8 cellular contexts compared by ENCODE assay signal in genomic region chr5:140357731-140358093, GRCh38. TPM values are rescaled to one million over a fixed set of nuclear protein-coding genes. Genes with fewer than 3 reads are reported as not detected.
A peak's percentile ranks its signal among the peaks of the same experiment; 100 is the strongest.
DNase-seq lines count a peak whose midpoint lies in the region; ATAC-seq and TF ChIP-seq lines count a peak whose summit lies in the region.

No MANE protein-coding gene starts in this region.

- ATAC-seq in GM18907 (IDR thresholded peaks at IDR 0.05; ENCODE audit: unreplicated experiment) (peak; percentile 96), HG03135 (IDR thresholded peaks at IDR 0.05; ENCODE audit: unreplicated experiment) (peak; percentile 93)

- H3K9me3 ChIP-seq in breast epithelium = no peaks in the 10 kb centered on the region

- DNase-seq in AG09319 (ENCODE audit: extremely low read depth, low read depth) (peak; percentile 61), NCI-H2171 treated with DMSO at 0.1 percent for 48 hours (lab: John Stamatoyannopoulos, UW) (peak; percentile 74), breast epithelium (ENCODE audit: low spot score in 2 of 2) (peak; percentile 82 to 84), kidney epithelial cell (ENCODE audit: low read depth) (peak; percentile 43)
- DNase-seq in stimulated activated CD4-positive, alpha-beta T cell treated with anti-CD3 and anti-CD28 coated beads, Interleukin-1b, Interleukin-23, amount 100 ng/mL, for 24 hours (ENCODE audit: low read depth in 4 of 4, low spot score in 1 of 4) = peak in 3 of 4 experiments; percentile 44 to 67 (median 50)

- H3K4me1 ChIP-seq in breast epithelium = no peaks in the 10 kb centered on the region

- H3K27ac ChIP-seq in breast epithelium = no peak overlapping the region

- peak; percentile 95 for TF ChIP-seq CTCF in AG09319 (IDR thresholded peaks at IDR 0.05; ENCODE audit: low read depth, low read length)
- peak; percentile 94 for TF ChIP-seq CTCF in WI38 (IDR thresholded peaks at IDR 0.05; ENCODE audit: low read depth, low read length)
- peak; percentile 72 to 90 (median 83) for TF ChIP-seq CTCF in breast epithelium (IDR thresholded peaks at IDR 0.05)
- peak; percentile 97 for TF ChIP-seq CTCF in kidney epithelial cell (IDR thresholded peaks at IDR 0.05; ENCODE audit: insufficient read depth, low read length, poor library complexity, severe bottlenecking)

- TF ChIP-seq POLR2A in breast epithelium (IDR thresholded peaks at IDR 0.05) = no peak

- H3K36me3 ChIP-seq in breast epithelium = no peaks in the 10 kb centered on the region
- no peaks in the 10 kb centered on the region for H3K36me3 ChIP-seq in kidney epithelial cell (ENCODE audit: control insufficient read depth, insufficient read depth, low read length)

- H3K27me3 ChIP-seq in breast epithelium (no peaks in the 10 kb centered on the region), kidney epithelial cell (ENCODE audit: control insufficient read depth, insufficient read depth, low read length) (no peaks in the 10 kb centered on the region)

- intact Hi-C loops in breast epithelium (cut with DNase I; ENCODE audit: low total_unique reads) = no loop called here

- no peak overlapping the region for H3K4me3 ChIP-seq in WI38 (ENCODE audit: low read depth, low read length)
- peak overlapping the region in 2 of 3 donors; percentile 30 to 59 for H3K4me3 ChIP-seq in breast epithelium
- H3K4me3 ChIP-seq in kidney epithelial cell (ENCODE audit: low read depth, low read length) = no peak overlapping the region

RNA-seq across cellular contexts. Expression of gene SLC4A9, which starts 2.3 kb away (rescaled TPM):
- not detected for total RNA-seq in breast epithelium
- 0.07 TPM in 1 of 2 replicates, not detected in the other for total RNA-seq in kidney epithelial cell

RNA-seq across cellular contexts. Expression of gene HBEGF, which starts 11.3 kb away (rescaled TPM):
- 10 to 100 TPM in 2 of 3 donors, 1 to 10 TPM in 1; 4.3 to 22.9 (median 13.5) TPM for total RNA-seq in breast epithelium
- 25.1 and 31.6 TPM in 2 replicates for total RNA-seq in kidney epithelial cell

RNA-seq across cellular contexts. Expression of gene ANKHD1, which starts 43.9 kb away (rescaled TPM):
- total RNA-seq in breast epithelium (100 to 1,000 TPM; 133 to 196 (median 158) TPM), kidney epithelial cell (62.9 and 80.4 TPM in 2 replicates)

RNA-seq across cellular contexts. Expression of gene PFDN1, which starts 54.8 kb away (rescaled TPM):
- total RNA-seq in breast epithelium = 10 to 100 TPM; 72.2 to 93.4 (median 86.3) TPM
- total RNA-seq in kidney epithelial cell = 124 and 166 TPM in 2 replicates

Comparison
In these comparisons a context has a peak if more than half of its experiments do, and no peak if none do; other contexts are left out.
1. H3K4me3 ChIP-seq: peak in breast epithelium (2 of 3); none in WI38 (single experiment) and kidney epithelial cell (single experiment).
2. Peak in every context shown above with its lines, with median percentiles within 50 percentile points of each other: DNase-seq and CTCF ChIP-seq.